In genomic region chr4:21139327-21139726, GRCh38 we compare ENCODE assay signal across 25 cellular contexts.
"Had no signal": no experiment of that assay in that cellular context is flagged by ENCODE, and none has a peak within 500 bp of the region (broad histone marks: within the 10 kb centered on the region; RNA-seq: fewer than 3 reads in every experiment).

No MANE protein-coding gene starts in this region.

- H3K4me3 ChIP-seq: coronary artery, esophagus squamous epithelium, heart right ventricle, lower lobe of right lung, ovary, psoas muscle, skin epidermis, spleen, thoracic aorta, tibial nerve, upper lobe of left lung had no signal

- DNase-seq: dermis blood vessel endothelial cell; effector memory CD4-positive, alpha-beta T cell; erythroblast; esophagus squamous epithelium; foreskin melanocyte; glutamatergic neuron; heart right ventricle; hippocampal formation; kidney glomerular epithelial cell; left colon; left ventricle myocardium superior; lower lobe of right lung; natural killer cell; occipital lobe; ovary; posterior cingulate gyrus; psoas muscle; right cardiac atrium; spleen; stimulated activated naive B cell treated with anti-CD40 and anti-IgM and Interleukin-4, amounts not matched to agents 10 μg/mL and 1 μg/mL and 100 μg/mL, for 72 hours; upper lobe of left lung had no signal
